Comparison of ENCODE assay signal across 14 cellular contexts in genomic region chr5:37833990-37834389, GRCh38. TPM values are rescaled to one million over a fixed set of nuclear protein-coding genes. Genes with fewer than 3 reads are reported as not detected.
A peak's percentile ranks its signal among the peaks of the same experiment; 100 is the strongest.
DNase-seq lines count a peak whose midpoint lies in the region; TF ChIP-seq lines count a peak whose summit lies in the region.
"Had no signal": no experiment of that assay in that cellular context is flagged by ENCODE, and none has a peak within 500 bp of the region (broad histone marks: within the 10 kb centered on the region; RNA-seq: fewer than 3 reads in every experiment).

No MANE protein-coding gene starts in this region.

- H3K23ac ChIP-seq in mesenchymal stem cell (ENCODE audit: low read length in 2 of 2): no peak overlapping the region

- peak overlapping the region in 1 of 2 experiments; percentile 23 for H2BK12ac ChIP-seq in mesenchymal stem cell (ENCODE audit: low read length in 2 of 2)

- H3K27me3 ChIP-seq in mesenchymal stem cell (ENCODE audit: control insufficient read depth in 1 of 2, insufficient read depth in 1 of 2, low read length in 2 of 2): peaks cover 4 to 58% of the 10 kb centered on the region in 2 experiments
- peaks cover 0 to 6% (median 3%) of the 10 kb centered on the region in 3 donors for H3K27me3 ChIP-seq in sigmoid colon

- H3K18ac ChIP-seq in mesenchymal stem cell (ENCODE audit: low read depth in 1 of 2, low read length in 2 of 2): peak overlapping the region in 1 of 2 experiments; percentile 52

- H3K9me3 ChIP-seq in mesenchymal stem cell (ENCODE audit: control insufficient read depth, low read length): no peaks in the 10 kb centered on the region
- H3K9me3 ChIP-seq in sigmoid colon: no peaks in the 10 kb centered on the region
- H3K9me3 ChIP-seq: breast epithelium had no signal

- no peak overlapping the region for H2BK120ac ChIP-seq in mesenchymal stem cell (ENCODE audit: low read depth, low read length)

- H3K9ac ChIP-seq in mesenchymal stem cell (ENCODE audit: low read length): peak overlapping the region; percentile 88

- TF ChIP-seq CTCF in HFFc6 (IDR thresholded peaks at IDR 0.05) (no peak), chondrocyte (IDR thresholded peaks at IDR 0.05) (no peak), sigmoid colon (IDR thresholded peaks at IDR 0.05) (no peak)

- H3K4me1 ChIP-seq in mesenchymal stem cell (ENCODE audit: control insufficient read depth, insufficient read depth, low read depth, low read length) (peaks cover 33% of the 10 kb centered on the region), sigmoid colon (peaks cover 0 to 80% (median 60%) of the 10 kb centered on the region in 4 donors)
- H3K4me1 ChIP-seq: breast epithelium had no signal

- H3K36me3 ChIP-seq in mesenchymal stem cell (ENCODE audit: control insufficient read depth in 1 of 2, insufficient read depth in 2 of 2, low read depth in 1 of 2, low read length in 2 of 2): peaks cover 0 to 3% of the 10 kb centered on the region in 2 experiments
- no peaks in the 10 kb centered on the region for H3K36me3 ChIP-seq in sigmoid colon
- H3K36me3 ChIP-seq: breast epithelium had no signal

- H2AFZ ChIP-seq in mesenchymal stem cell (ENCODE audit: low read depth, low read length): no peak overlapping the region

- no peak overlapping the region for H3K27ac ChIP-seq in mesenchymal stem cell (ENCODE audit: low read length, poor library complexity, severe bottlenecking)
- H3K27ac ChIP-seq in sigmoid colon: peak overlapping the region; percentile 85 to 97 (median 95)
- H3K27ac ChIP-seq: breast epithelium had no signal

- peak overlapping the region; percentile 82 for H3K4me2 ChIP-seq in mesenchymal stem cell (ENCODE audit: low read length, poor library complexity, severe bottlenecking)

- H2BK15ac ChIP-seq in mesenchymal stem cell (ENCODE audit: low read depth, poor library complexity, severe bottlenecking): no peak overlapping the region

- H3K27me3 Mint-ChIP-seq in HFFc6 (ENCODE audit: insufficient read depth): peaks cover 2% of the 10 kb centered on the region; the same call in 1 of the 2 replicates
- H3K27me3 Mint-ChIP-seq in chondrocyte (ENCODE audit: low read depth): peaks cover 69% of the 10 kb centered on the region

- peak in 2 of 4 donors; percentile 52 to 56 for TF ChIP-seq EP300 in sigmoid colon (IDR thresholded peaks at IDR 0.05)

- DNase-seq in HFFc6 (no peak), chondrocyte (ENCODE audit: low spot score) (no peak), mesenchymal stem cell (peak; percentile 45), sigmoid colon (no peak), SIG-M5 treated with dmso at 0.1 percent for 504 hours (lab: John Stamatoyannopoulos, UW; ENCODE audit: unreplicated experiment) (no peak), NCI-H748 (lab: John Stamatoyannopoulos, UW; ENCODE audit: unreplicated experiment) (no peak), SHP77 (lab: John Stamatoyannopoulos, UW) (no peak), DMS114 treated with DMSO at 0.1 percent for 48 hours (lab: John Stamatoyannopoulos, UW; ENCODE audit: unreplicated experiment) (no peak)
- DNase-seq: activated CD4-positive, alpha-beta T cell treated with anti-CD3 and anti-CD28 coated beads for 36 hours; activated T-cell treated with anti-CD3 and anti-CD28 coated beads for 4 hours; effector CD4-positive, alpha-beta T cell; Right ventricle myocardium superior had no signal

- peaks cover 5% of the 10 kb centered on the region; the same call in 1 of the 2 replicates for H3K36me3 Mint-ChIP-seq in HFFc6 (ENCODE audit: low read depth)
- peaks cover 3% of the 10 kb centered on the region for H3K36me3 Mint-ChIP-seq in chondrocyte (ENCODE audit: low read depth)

- H3K4ac ChIP-seq in mesenchymal stem cell (ENCODE audit: low read depth in 1 of 2, low read length in 2 of 2): no peak overlapping the region

- no peak overlapping the region for H2AK5ac ChIP-seq in mesenchymal stem cell (ENCODE audit: low read length, severe bottlenecking)

- WGBS in mesenchymal stem cell: 56% methylated on average over 6 of the region's 6 CpGs
- WGBS in sigmoid colon, 2 donors: 51 to 74% methylated on average over 6 of the region's 6 CpGs

- H4K8ac ChIP-seq in mesenchymal stem cell (ENCODE audit: low read length): no peak overlapping the region

- no peak overlapping the region for H3K14ac ChIP-seq in mesenchymal stem cell (ENCODE audit: low read length in 2 of 2)

- H3K9me3 Mint-ChIP-seq in HFFc6 (no peaks in the 10 kb centered on the region), chondrocyte (ENCODE audit: low read depth) (no peaks in the 10 kb centered on the region)
- H3K9me3 Mint-ChIP-seq: activated naive CD4-positive, alpha-beta T cell treated with anti-CD3 and anti-CD28 coated beads, Interleukin-2, amount 50 U/mL, for 72 hours had no signal

- TF ChIP-seq POLR2A in sigmoid colon (IDR thresholded peaks at IDR 0.05): no peak

- H3K4me1 Mint-ChIP-seq in HFFc6 (ENCODE audit: low read depth) (peaks cover 49% of the 10 kb centered on the region), chondrocyte (ENCODE audit: low read depth) (peaks cover 40% of the 10 kb centered on the region)

- H3K4me3 ChIP-seq in mesenchymal stem cell (ENCODE audit: insufficient read depth in 1 of 2, low read depth in 1 of 2, low read length in 2 of 2) (peak overlapping the region in 1 of 2 experiments; percentile 87), sigmoid colon (peak overlapping the region; percentile 66 to 86 (median 73))

- H3K27ac Mint-ChIP-seq in HFFc6 (peak overlapping the region; percentile 56; the same call in 1 of the 2 replicates), chondrocyte (ENCODE audit: unreplicated experiment) (no peak overlapping the region)
- H3K27ac Mint-ChIP-seq: activated CD4-positive, alpha-beta T cell treated with anti-CD3 and anti-CD28 coated beads for 36 hours; activated naive CD4-positive, alpha-beta T cell treated with anti-CD3 and anti-CD28 coated beads, Interleukin-2, amount 50 U/mL, for 72 hours had no signal

- no peak overlapping the region for H2BK5ac ChIP-seq in mesenchymal stem cell (ENCODE audit: low read depth, low read length, poor library complexity, severe bottlenecking)

- H3K4me3 Mint-ChIP-seq in HFFc6 (peak overlapping the region; percentile 35; the same call in 1 of the 2 replicates), chondrocyte (ENCODE audit: unreplicated experiment) (peak overlapping the region; percentile 51)
- H3K4me3 Mint-ChIP-seq: activated CD4-positive, alpha-beta T cell treated with anti-CD3 and anti-CD28 coated beads for 36 hours had no signal

- intact Hi-C loops in sigmoid colon (cut with DNase I): loop anchor here (2.0 kb wide), 2 partner anchors 165 to 421 kb away; no protein-coding TSS in a partner anchor

- peak overlapping the region; percentile 31 for H4K91ac ChIP-seq in mesenchymal stem cell (ENCODE audit: low read length)

- H3K79me1 ChIP-seq in mesenchymal stem cell (replicated peaks; ENCODE audit: low read length, poor library complexity, severe bottlenecking): peaks cover 2% of the 10 kb centered on the region

RNA-seq across cellular contexts. Expression of gene GDNF, which starts 5.9 kb away (rescaled TPM):
- total RNA-seq in HFFc6 (2021; fragmentation: NEBNext Ultra II Directional; extraction: Animal tissue kit (Norgen Biotek cat#: 25700)): 1 to 10 TPM in 5 of 6 experiments, under 1 TPM in 1; 0.85 to 8.3 (median 7.1) TPM
- total RNA-seq in chondrocyte (0.39 to 1.1 TPM (median 0.69 TPM) in 3 replicates), sigmoid colon (10 to 100 TPM in 1 of 4 donors, 1 to 10 TPM in 3; 4.2 to 16.3 (median 7.9) TPM)
- polyA plus RNA-seq in mesenchymal stem cell (2013, experiment 1 of 2): 7.8 TPM
- polyA plus RNA-seq in mesenchymal stem cell (2013, experiment 2 of 2): 7.9 TPM
- under 1 TPM; under 0.01 to 0.63 (median 0.23) TPM for polyA plus RNA-seq in sigmoid colon
- total RNA-seq: activated CD4-positive, alpha-beta T cell treated with anti-CD3 and anti-CD28 coated beads for 36 hours; activated naive CD4-positive, alpha-beta T cell treated with anti-CD3 and anti-CD28 coated beads, Interleukin-2, amount 50 U/mL, for 72 hours; Right ventricle myocardium superior had no signal
